Comparison of ENCODE assay signal across 30 cellular contexts in the genomic region with DNA sequence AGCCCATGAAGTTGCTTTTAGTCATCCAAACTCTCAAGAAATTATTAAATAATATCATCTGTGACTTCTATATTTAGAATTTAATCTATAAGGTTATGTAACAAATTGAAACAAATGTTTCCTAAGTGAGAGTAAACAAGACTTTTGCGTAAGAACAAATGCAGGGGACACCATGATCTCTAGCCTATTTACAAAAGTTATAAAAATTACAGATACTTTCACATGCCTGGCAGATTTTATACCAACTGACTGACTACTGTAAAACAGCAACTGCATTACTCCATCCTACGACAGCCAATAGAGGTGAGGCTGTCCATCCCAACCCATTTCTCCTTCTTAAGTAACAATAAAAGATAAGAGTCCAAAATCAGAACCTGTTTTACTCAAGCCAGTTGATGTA. TPM values are rescaled to one million over a fixed set of nuclear protein-coding genes. Genes with fewer than 3 reads are reported as not detected.
"Had no signal": no experiment of that assay in that cellular context is flagged by ENCODE, and none has a peak within 500 bp of the region (broad histone marks: within the 10 kb centered on the region; RNA-seq: fewer than 3 reads in every experiment).

No MANE protein-coding gene starts in this region.

- ATAC-seq: naive thymus-derived CD8-positive, alpha-beta T cell; natural killer cell treated with Interleukin-12 subunit alpha and Interleukin-12 subunit beta and Interleukin-15 and Interleukin-18, amount 100 ng/mL, for 72 hours; psoas muscle; right cardiac atrium; right lobe of liver; stimulated activated memory B cell treated with anti-CD40 and anti-IgM and Interleukin-4, amounts not matched to agents 10 μg/mL and 1 μg/mL and 100 μg/mL, for 72 hours; stimulated activated naive CD8-positive, alpha-beta T cell treated with anti-CD3 and anti-CD28 coated beads, Interleukin-15, amount 100 ng/mL, for 72 hours; stimulated activated naive CD8-positive, alpha-beta T cell treated with anti-CD3 and anti-CD28 coated beads, Interleukin-15, Interleukin-2, amounts not matched to agents 100 U/mL and 50 U/mL, for 24 hours had no signal

- H3K9me3 ChIP-seq: psoas muscle, right lobe of liver, sigmoid colon, testis had no signal

- H3K9ac ChIP-seq: parathyroid adenoma had no signal

- H3K4me3 ChIP-seq: psoas muscle, right lobe of liver, sigmoid colon, skin epidermis, smooth muscle cell, spleen, suprapubic skin, testis, tibial artery, transverse colon, vagina had no signal

- H3K79me2 ChIP-seq: parathyroid adenoma had no signal

- H3K4me2 ChIP-seq: smooth muscle cell had no signal

- DNase-seq: naive thymus-derived CD8-positive, alpha-beta T cell; nephron progenitor cell; nucleus accumbens; posterior cingulate gyrus; psoas muscle; right cardiac atrium; right lobe of liver; sigmoid colon; spleen; stimulated activated CD4-positive, alpha-beta T cell treated with anti-CD3 and anti-CD28 coated beads, Interleukin-12 subunit alpha, Interleukin-12 subunit beta, amount 100 ng/mL, for 4 hours; stimulated activated CD4-positive, alpha-beta T cell treated with anti-CD3 and anti-CD28 coated beads, Interleukin-1b, Interleukin-23, amount 100 ng/mL, for 48 hours; stimulated activated CD4-positive, alpha-beta T cell treated with anti-CD3 and anti-CD28 coated beads, Interleukin-4, amount 100 ng/mL, for 1 hour; stimulated activated CD4-positive, alpha-beta T cell treated with anti-CD3 and anti-CD28 coated beads, Interleukin-4, amount 100 ng/mL, for 4 hours; stimulated activated CD8-positive, alpha-beta memory T cell treated with anti-CD3 and anti-CD28 coated beads, Interleukin-4, amount 100 ng/mL, for 48 hours; stimulated activated naive CD4-positive, alpha-beta T cell; stimulated activated naive CD8-positive, alpha-beta T cell treated with anti-CD3 and anti-CD28 coated beads, Interleukin-15, amount 100 ng/mL, for 72 hours; stimulated activated naive CD8-positive, alpha-beta T cell treated with anti-CD3 and anti-CD28 coated beads, Interleukin-15, Interleukin-2, amounts not matched to agents 100 U/mL and 50 U/mL, for 24 hours; substantia nigra; testis; tibial artery; transverse colon had no signal

- H3K27ac ChIP-seq: neutrophil, parathyroid adenoma, psoas muscle, right lobe of liver, sigmoid colon, skin epidermis, spleen, suprapubic skin, tibial artery, transverse colon, vagina had no signal

- H2AFZ ChIP-seq: parathyroid adenoma had no signal

- H3K27me3 ChIP-seq: neutrophil, right lobe of liver, sigmoid colon, spleen, suprapubic skin, testis, tibial artery, transverse colon, vagina had no signal

- H3K4me1 ChIP-seq: parathyroid adenoma, psoas muscle, right lobe of liver, sigmoid colon, spleen, suprapubic skin, testis, tibial artery, transverse colon, vagina had no signal

- H3K36me3 ChIP-seq: neutrophil, right lobe of liver, sigmoid colon, spleen, suprapubic skin, tibial artery, transverse colon, vagina had no signal

- FAIRE-seq: urothelium cell line had no signal

RNA-seq across cellular contexts. Expression of a gene that starts 20.4 kb away (rescaled TPM):
- total RNA-seq: naive thymus-derived CD8-positive, alpha-beta T cell; natural killer cell treated with Interleukin-12 subunit alpha and Interleukin-12 subunit beta and Interleukin-15 and Interleukin-18, amount 100 ng/mL, for 72 hours had no signal
- polyA plus RNA-seq: naive thymus-derived CD8-positive, alpha-beta T cell had no signal
